15 cellular contexts compared by ENCODE assay signal in genomic region chr15:66404532-66404931, GRCh38. TPM values are rescaled to one million over a fixed set of nuclear protein-coding genes. Genes with fewer than 3 reads are reported as not detected.
DNase-seq lines count a peak whose midpoint lies in the region; ATAC-seq and TF ChIP-seq lines count a peak whose summit lies in the region.
"Had no signal": no experiment of that assay in that cellular context is flagged by ENCODE, and none has a peak within 500 bp of the region (broad histone marks: within the 10 kb centered on the region; RNA-seq: fewer than 3 reads in every experiment).

No MANE protein-coding gene starts in this region.

- H3K9me3 ChIP-seq in right lobe of liver (no peaks in the 10 kb centered on the region), Peyer's patch (no peaks in the 10 kb centered on the region)
- H3K9me3 ChIP-seq: thoracic aorta had no signal

- POLR2A ChIA-PET in MCF 10A (lab: Yijun Ruan, JAX), result interaction anchor here (0.7 to 1.7 kb wide), 9 partner anchors 8 to 101 kb away, joined by 3 to 12 read pairs (median 3); partner anchors contain the start of genes MAP2K1 and ZWILCH

- H3K4me1 ChIP-seq in right lobe of liver (peaks cover 0 to 35% (median 16%) of the 10 kb centered on the region in 4 donors), Peyer's patch (peaks cover 0 to 7% (median 0%) of the 10 kb centered on the region in 4 donors)

- CTCF ChIA-PET in MCF 10A (lab: Yijun Ruan, JAX), result interaction anchor here (0.5 to 1.5 kb wide), 3 partner anchors 9 to 94 kb away, joined by 3 to 5 read pairs (median 3); no protein-coding TSS in a partner anchor

- ATAC-seq in stimulated activated naive CD8-positive, alpha-beta T cell treated with anti-CD3 and anti-CD28 coated beads, Interleukin-15, Interleukin-2, amounts not matched to agents 100 U/mL and 50 U/mL, for 24 hours, result no peak
- peak; percentile 19 to 48 (median 30) for ATAC-seq in right lobe of liver

- H3K27me3 ChIP-seq in right lobe of liver (no peaks in the 10 kb centered on the region), Peyer's patch (no peaks in the 10 kb centered on the region)
- H3K27me3 ChIP-seq: brain microvascular endothelial cell had no signal

- no peak for DNase-seq in stimulated activated naive CD8-positive, alpha-beta T cell treated with anti-CD3 and anti-CD28 coated beads, Interleukin-15, Interleukin-2, amounts not matched to agents 100 U/mL and 50 U/mL, for 24 hours
- DNase-seq in activated T-helper 1 cell treated with anti-CD3 and anti-CD28 coated beads, Interleukin-12 subunit alpha, Interleukin-12 subunit beta, Interleukin-2, Interleukin-4 antibody, amounts not matched to agents 30 ng/mL and 10 ng/mL and 1 ng/mL, durations not matched to agents 14 hours and 24 hours and 36 hours (ENCODE audit: low spot score), result no peak
- DNase-seq in right lobe of liver (no peak), Peyer's patch (no peak), MV-4-11 (lab: John Stamatoyannopoulos, UW) (no peak), MCF 10A (ENCODE audit: unreplicated experiment) (no peak), midbrain (lab: John Stamatoyannopoulos, UW) (no peak)
- DNase-seq: activated CD4-positive, alpha-beta memory T cell treated with anti-CD3 and anti-CD28 coated beads for 36 hours; brain microvascular endothelial cell; CD8-positive, alpha-beta memory T cell; NCI-H1105 treated with DMSO at 0.1 percent for 48 hours; SHP77; stimulated activated CD4-positive, alpha-beta T cell treated with anti-CD3 and anti-CD28 coated beads, Interleukin-2, amount 100 ng/mL, for 24 hours had no signal

- TF ChIP-seq CTCF in right lobe of liver (IDR thresholded peaks at IDR 0.05) (peak in 1 of 4 donors; percentile 9), Peyer's patch (IDR thresholded peaks at IDR 0.05) (peak in 1 of 6 experiments; percentile 8), MCF 10A (IDR thresholded peaks at IDR 0.05; ENCODE audit: unreplicated experiment) (no peak)

- no peaks in the 10 kb centered on the region for H3K9me3 Mint-ChIP-seq in stimulated activated naive CD8-positive, alpha-beta T cell treated with anti-CD3 and anti-CD28 coated beads, Interleukin-15, Interleukin-2, amounts not matched to agents 100 ng/mL and 50 ng/mL, for 24 hours
- H3K9me3 Mint-ChIP-seq in activated T-helper 1 cell treated with anti-CD3 and anti-CD28 coated beads, Interleukin-12 subunit alpha, Interleukin-12 subunit beta, Interleukin-2, Interleukin-4 antibody, amounts not matched to agents 30 ng/mL and 10 ng/mL and 1 ng/mL, durations not matched to agents 14 hours and 24 hours and 36 hours, result no peaks in the 10 kb centered on the region
- no peaks in the 10 kb centered on the region for H3K9me3 Mint-ChIP-seq in MCF 10A (ENCODE audit: unreplicated experiment)
- H3K9me3 Mint-ChIP-seq: activated CD4-positive, alpha-beta memory T cell treated with anti-CD3 and anti-CD28 coated beads for 36 hours; CD8-positive, alpha-beta memory T cell had no signal

- H3K4me3 Mint-ChIP-seq in stimulated activated naive CD8-positive, alpha-beta T cell treated with anti-CD3 and anti-CD28 coated beads, Interleukin-15, Interleukin-2, amounts not matched to agents 100 ng/mL and 50 ng/mL, for 24 hours, result peak overlapping the region; percentile 21
- peak overlapping the region; percentile 73 for H3K4me3 Mint-ChIP-seq in activated T-helper 1 cell treated with anti-CD3 and anti-CD28 coated beads, Interleukin-12 subunit alpha, Interleukin-12 subunit beta, Interleukin-2, Interleukin-4 antibody, amounts not matched to agents 30 ng/mL and 10 ng/mL and 1 ng/mL, durations not matched to agents 14 hours and 24 hours and 36 hours
- H3K4me3 Mint-ChIP-seq in MCF 10A (ENCODE audit: unreplicated experiment), result no peak overlapping the region
- H3K4me3 Mint-ChIP-seq: activated CD4-positive, alpha-beta memory T cell treated with anti-CD3 and anti-CD28 coated beads for 36 hours had no signal

- H3K36me3 Mint-ChIP-seq in stimulated activated naive CD8-positive, alpha-beta T cell treated with anti-CD3 and anti-CD28 coated beads, Interleukin-15, Interleukin-2, amounts not matched to agents 100 ng/mL and 50 ng/mL, for 24 hours (ENCODE audit: low read depth), result peaks cover 36% of the 10 kb centered on the region
- peaks cover 23% of the 10 kb centered on the region for H3K36me3 Mint-ChIP-seq in activated T-helper 1 cell treated with anti-CD3 and anti-CD28 coated beads, Interleukin-12 subunit alpha, Interleukin-12 subunit beta, Interleukin-2, Interleukin-4 antibody, amounts not matched to agents 30 ng/mL and 10 ng/mL and 1 ng/mL, durations not matched to agents 14 hours and 24 hours and 36 hours (ENCODE audit: low read depth)
- peaks cover 6% of the 10 kb centered on the region for H3K36me3 Mint-ChIP-seq in MCF 10A (ENCODE audit: insufficient read depth, unreplicated experiment)
- H3K36me3 Mint-ChIP-seq: activated CD4-positive, alpha-beta memory T cell treated with anti-CD3 and anti-CD28 coated beads for 36 hours had no signal

- peak overlapping the region; percentile 21 for H3K27ac Mint-ChIP-seq in stimulated activated naive CD8-positive, alpha-beta T cell treated with anti-CD3 and anti-CD28 coated beads, Interleukin-15, Interleukin-2, amounts not matched to agents 100 ng/mL and 50 ng/mL, for 24 hours
- H3K27ac Mint-ChIP-seq in activated T-helper 1 cell treated with anti-CD3 and anti-CD28 coated beads, Interleukin-12 subunit alpha, Interleukin-12 subunit beta, Interleukin-2, Interleukin-4 antibody, amounts not matched to agents 30 ng/mL and 10 ng/mL and 1 ng/mL, durations not matched to agents 14 hours and 24 hours and 36 hours, result peak overlapping the region; percentile 37
- H3K27ac Mint-ChIP-seq in MCF 10A (ENCODE audit: low read depth, unreplicated experiment), result no peak overlapping the region
- H3K27ac Mint-ChIP-seq: activated CD4-positive, alpha-beta memory T cell treated with anti-CD3 and anti-CD28 coated beads for 36 hours had no signal

- TF ChIP-seq POLR2A in right lobe of liver (IDR thresholded peaks at IDR 0.05) (no peak), Peyer's patch (IDR thresholded peaks at IDR 0.05) (no peak)

- H3K27me3 Mint-ChIP-seq in stimulated activated naive CD8-positive, alpha-beta T cell treated with anti-CD3 and anti-CD28 coated beads, Interleukin-15, Interleukin-2, amounts not matched to agents 100 ng/mL and 50 ng/mL, for 24 hours, result no peaks in the 10 kb centered on the region
- H3K27me3 Mint-ChIP-seq in activated T-helper 1 cell treated with anti-CD3 and anti-CD28 coated beads, Interleukin-12 subunit alpha, Interleukin-12 subunit beta, Interleukin-2, Interleukin-4 antibody, amounts not matched to agents 30 ng/mL and 10 ng/mL and 1 ng/mL, durations not matched to agents 14 hours and 24 hours and 36 hours (ENCODE audit: insufficient read depth), result no peaks in the 10 kb centered on the region
- no peaks in the 10 kb centered on the region for H3K27me3 Mint-ChIP-seq in MCF 10A (ENCODE audit: insufficient read depth, unreplicated experiment)
- H3K27me3 Mint-ChIP-seq: activated CD4-positive, alpha-beta memory T cell treated with anti-CD3 and anti-CD28 coated beads for 36 hours; CD8-positive, alpha-beta memory T cell had no signal

- 49% methylated on average over 5 of the region's 7 CpGs for WGBS in right lobe of liver (ENCODE audit: insufficient coverage, low coverage, low lambda C conversion rate, missing lambda C conversion rate)

- H3K4me3 ChIP-seq in right lobe of liver (no peak overlapping the region), Peyer's patch (no peak overlapping the region)
- H3K4me3 ChIP-seq: thoracic aorta had no signal

- intact Hi-C loops in activated T-helper 1 cell treated with anti-CD3 and anti-CD28 coated beads, Interleukin-12 subunit alpha, Interleukin-12 subunit beta, Interleukin-2, Interleukin-4 antibody, amounts not matched to agents 30 ng/mL and 10 ng/mL and 1 ng/mL, durations not matched to agents 14 hours and 24 hours and 36 hours (cut with micrococcal nuclease), result loop anchor here (5.0 kb wide), 1 partner anchor 68 kb away; no protein-coding TSS in a partner anchor
- intact Hi-C loops in right lobe of liver (cut with DNase I) (no loop called here), MCF 10A (cut with micrococcal nuclease) (no loop called here)

- H3K27ac ChIP-seq in right lobe of liver (peak overlapping the region; percentile 25 to 44 (median 33)), Peyer's patch (no peak overlapping the region)
- H3K27ac ChIP-seq: brain microvascular endothelial cell had no signal

- H3K36me3 ChIP-seq in right lobe of liver (no peaks in the 10 kb centered on the region), Peyer's patch (no peaks in the 10 kb centered on the region)
- H3K36me3 ChIP-seq: brain microvascular endothelial cell, thoracic aorta had no signal

- no TSS peak for BruUV-seq in MCF 10A (replicated peaks; lab: Mats Ljungman, UMichigan)

- H3K4me1 Mint-ChIP-seq in stimulated activated naive CD8-positive, alpha-beta T cell treated with anti-CD3 and anti-CD28 coated beads, Interleukin-15, Interleukin-2, amounts not matched to agents 100 ng/mL and 50 ng/mL, for 24 hours (ENCODE audit: low read depth), result peaks cover 92% of the 10 kb centered on the region
- H3K4me1 Mint-ChIP-seq in activated T-helper 1 cell treated with anti-CD3 and anti-CD28 coated beads, Interleukin-12 subunit alpha, Interleukin-12 subunit beta, Interleukin-2, Interleukin-4 antibody, amounts not matched to agents 30 ng/mL and 10 ng/mL and 1 ng/mL, durations not matched to agents 14 hours and 24 hours and 36 hours (ENCODE audit: low read depth), result peaks cover 95% of the 10 kb centered on the region
- H3K4me1 Mint-ChIP-seq in MCF 10A (ENCODE audit: insufficient read depth, unreplicated experiment), result peaks cover 46% of the 10 kb centered on the region

RNA-seq across cellular contexts. Expression of gene MAP2K1, which starts 17.8 kb away (rescaled TPM):
- total RNA-seq in activated T-helper 1 cell treated with anti-CD3 and anti-CD28 coated beads, Interleukin-12 subunit alpha, Interleukin-12 subunit beta, Interleukin-2, Interleukin-4 antibody, amounts not matched to agents 30 ng/mL and 10 ng/mL and 1 ng/mL, durations not matched to agents 14 hours and 24 hours and 36 hours, result 82.5 and 86.6 TPM in 2 replicates
- total RNA-seq in right lobe of liver (10 to 100 TPM; 25.7 to 68.8 (median 53.9) TPM), Peyer's patch (10 to 100 TPM; 12.7 to 47.9 (median 27.7) TPM), MCF 10A (2022) (108 and 115 TPM in 2 replicates)

RNA-seq across cellular contexts. Expression of gene TIPIN, which starts 48.0 kb away (rescaled TPM):
- 49.2 and 56.0 TPM in 2 replicates for total RNA-seq in activated T-helper 1 cell treated with anti-CD3 and anti-CD28 coated beads, Interleukin-12 subunit alpha, Interleukin-12 subunit beta, Interleukin-2, Interleukin-4 antibody, amounts not matched to agents 30 ng/mL and 10 ng/mL and 1 ng/mL, durations not matched to agents 14 hours and 24 hours and 36 hours
- total RNA-seq in right lobe of liver (1 to 10 TPM; 2.4 to 5.1 (median 2.9) TPM), Peyer's patch (10 to 100 TPM in 1 of 4 donors, 1 to 10 TPM in 3; 2.6 to 10.6 (median 6.8) TPM), MCF 10A (2022) (16.1 and 17.1 TPM in 2 replicates)

Comparison
In these comparisons a context has a peak if more than half of its experiments do, and no peak if none do; other contexts are left out.
1. H3K27ac ChIP-seq: peak in right lobe of liver (3 of 3); none in Peyer's patch (0 of 4).